Comparison of ENCODE assay signal across 24 cellular contexts in the genomic region with DNA sequence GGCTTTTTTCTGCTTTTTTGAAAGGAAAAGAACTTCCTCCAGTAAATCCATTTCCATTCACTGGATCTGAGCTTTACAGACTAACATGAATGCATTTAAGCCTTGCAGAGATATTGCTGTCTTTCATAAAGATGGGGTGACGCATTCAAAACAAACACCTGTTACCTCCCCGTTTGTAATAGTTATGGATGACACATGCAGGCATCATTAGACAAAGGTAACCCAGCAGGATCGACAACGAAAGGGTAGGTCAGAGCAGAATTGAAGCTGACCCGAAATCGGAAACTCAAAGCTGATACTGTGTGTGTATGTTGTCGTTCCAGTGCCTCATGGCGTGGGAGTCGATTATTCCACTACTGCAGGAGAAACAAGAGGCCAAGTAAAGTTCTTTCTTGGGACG. TPM values are rescaled to one million over a fixed set of nuclear protein-coding genes. Genes with fewer than 3 reads are reported as not detected.
DNase-seq lines count a peak whose midpoint lies in the region; ATAC-seq and TF ChIP-seq lines count a peak whose summit lies in the region.
"Had no signal": no experiment of that assay in that cellular context is flagged by ENCODE, and none has a peak within 500 bp of the region (broad histone marks: within the 10 kb centered on the region; RNA-seq: fewer than 3 reads in every experiment).

No MANE protein-coding gene starts in this region.

- TF ChIP-seq POLR2A in testis (IDR thresholded peaks at IDR 0.05) (no peak), esophagus muscularis mucosa (IDR thresholded peaks at IDR 0.05; ENCODE audit: low read depth) (no peak)

- H3K4me3 ChIP-seq in OCI-LY1 (ENCODE audit: low read depth, low read length, poor library complexity, severe bottlenecking) (no peak overlapping the region), epithelial cell of esophagus (ENCODE audit: low read length) (no peak overlapping the region), testis (no peak overlapping the region), esophagus muscularis mucosa (no peak overlapping the region)
- H3K4me3 ChIP-seq: tibial artery had no signal

- TF ChIP-seq EP300 in esophagus muscularis mucosa (IDR thresholded peaks at IDR 0.05) = no peak

- H3K9ac ChIP-seq in OCI-LY1 (ENCODE audit: low read length) = no peak overlapping the region
- H3K9ac ChIP-seq: SK-N-SH had no signal

- peaks cover 12% of the 10 kb centered on the region for H3K27me3 Mint-ChIP-seq in nephron progenitor cell (ENCODE audit: low read depth, poor library complexity)
- H3K27me3 Mint-ChIP-seq: activated CD4-positive, alpha-beta T cell treated with anti-CD3 and anti-CD28 coated beads for 36 hours; activated T-cell treated with anti-CD3 and anti-CD28 coated beads, Interleukin-2, amount 50 U/mL, for 24 hours had no signal

- H3K9me3 ChIP-seq in OCI-LY1 (ENCODE audit: low read length) = no peaks in the 10 kb centered on the region
- H3K9me3 ChIP-seq in testis = no peaks in the 10 kb centered on the region
- H3K9me3 ChIP-seq in esophagus muscularis mucosa = no peaks in the 10 kb centered on the region
- H3K9me3 ChIP-seq: SK-N-SH, tibial artery had no signal

- DNase-seq in epithelial cell of esophagus (ENCODE audit: low read depth) = peak; percentile 85
- DNase-seq in nephron progenitor cell = no peak
- no peak for DNase-seq in testis
- no peak for DNase-seq in esophagus muscularis mucosa (ENCODE audit: extremely low spot score)
- DNase-seq: activated CD4-positive, alpha-beta T cell treated with anti-CD3 and anti-CD28 coated beads for 36 hours; activated T-cell treated with anti-CD3 and anti-CD28 coated beads, Interleukin-2, amount 50 U/mL, for 24 hours; CD8-positive, alpha-beta T cell; DMS153; KG1; NCI-H1436; NCI-H524; NK-92 treated with Interleukin-12 subunit alpha and Interleukin-12 subunit beta, amount 100 ng/mL, for 24 hours; SK-N-SH; stimulated activated CD4-positive, alpha-beta T cell treated with anti-CD3 and anti-CD28 coated beads, Interleukin-4, amount 100 ng/mL, for 24 hours; stimulated activated naive CD8-positive, alpha-beta T cell treated with anti-CD3 and anti-CD28 coated beads, Interleukin-15, Interleukin-2, amounts not matched to agents 100 U/mL and 50 U/mL, for 24 hours; T-helper 2 cell had no signal

- no peak overlapping the region for H3K4me2 ChIP-seq in OCI-LY1 (ENCODE audit: low read length)
- H3K4me2 ChIP-seq: SK-N-SH had no signal

- H3K4me1 ChIP-seq in OCI-LY1 (ENCODE audit: insufficient read depth, low read length, severe bottlenecking) = peaks cover 1% of the 10 kb centered on the region
- H3K4me1 ChIP-seq in testis = peaks cover 14% of the 10 kb centered on the region
- H3K4me1 ChIP-seq in esophagus muscularis mucosa = no peaks in the 10 kb centered on the region
- H3K4me1 ChIP-seq: tibial artery had no signal

- WGBS in testis, 2 donors = 69 to 89% methylated on average over 10 of the region's 10 CpGs
- 89% methylated on average over 10 of the region's 10 CpGs for WGBS in esophagus muscularis mucosa

- H3K27me3 ChIP-seq in OCI-LY1 (ENCODE audit: insufficient read depth, low read length) = no peaks in the 10 kb centered on the region
- no peaks in the 10 kb centered on the region for H3K27me3 ChIP-seq in testis
- no peaks in the 10 kb centered on the region for H3K27me3 ChIP-seq in esophagus muscularis mucosa
- H3K27me3 ChIP-seq: tibial artery had no signal

- no peaks in the 10 kb centered on the region for H3F3A ChIP-seq in OCI-LY1 (ENCODE audit: insufficient read depth, low read length)

- peaks cover 44% of the 10 kb centered on the region for H3K36me3 Mint-ChIP-seq in nephron progenitor cell (ENCODE audit: low read depth)

- no peak for TF ChIP-seq CTCF in OCI-LY1 (IDR thresholded peaks at IDR 0.05; ENCODE audit: low read length)
- no peak for TF ChIP-seq CTCF in epithelial cell of esophagus (IDR thresholded peaks at IDR 0.05; ENCODE audit: insufficient read depth, low read depth, low read length, missing control alignments)
- TF ChIP-seq CTCF in nephron progenitor cell (IDR thresholded peaks at IDR 0.05) = no peak
- TF ChIP-seq CTCF in testis (IDR thresholded peaks at IDR 0.05) = no peak
- no peak for TF ChIP-seq CTCF in esophagus muscularis mucosa (IDR thresholded peaks at IDR 0.05)

- no peak for ATAC-seq in GM21528 (IDR thresholded peaks at IDR 0.05; ENCODE audit: low FRiP score, unreplicated experiment)
- ATAC-seq in GM21723 (IDR thresholded peaks at IDR 0.05; ENCODE audit: unreplicated experiment) = no peak
- ATAC-seq: CD8-positive, alpha-beta T cell had no signal

- H3K79me2 ChIP-seq in OCI-LY1 (ENCODE audit: insufficient read depth, low read length) = no peaks in the 10 kb centered on the region

- H4K20me1 ChIP-seq in OCI-LY1 (ENCODE audit: insufficient read depth, low read length) = no peaks in the 10 kb centered on the region

- H3K9me2 ChIP-seq in OCI-LY1 (ENCODE audit: low read depth, low read length) = no peaks in the 10 kb centered on the region
- H3K9me2 ChIP-seq: SK-N-SH had no signal

- H3K27ac ChIP-seq in OCI-LY1 (ENCODE audit: low read depth, low read length, poor library complexity, severe bottlenecking) (peak overlapping the region; percentile 19), testis (peak overlapping the region; percentile 51 to 73), esophagus muscularis mucosa (replicated peaks in 1 of 4) (no peak overlapping the region)
- H3K27ac ChIP-seq: tibial artery had no signal

- H3K27ac Mint-ChIP-seq in nephron progenitor cell = peak overlapping the region; percentile 90
- H3K27ac Mint-ChIP-seq: activated CD4-positive, alpha-beta T cell treated with anti-CD3 and anti-CD28 coated beads for 36 hours; CD8-positive, alpha-beta T cell had no signal

- H3K4me1 Mint-ChIP-seq in nephron progenitor cell = peaks cover 50% of the 10 kb centered on the region

- H3K4me3 Mint-ChIP-seq in nephron progenitor cell = no peak overlapping the region
- H3K4me3 Mint-ChIP-seq: activated CD4-positive, alpha-beta T cell treated with anti-CD3 and anti-CD28 coated beads for 36 hours; activated T-cell treated with anti-CD3 and anti-CD28 coated beads, Interleukin-2, amount 50 U/mL, for 24 hours; CD8-positive, alpha-beta T cell; HFFc6 had no signal

- intact Hi-C loops in testis (cut with DNase I; ENCODE audit: low total_unique reads) = no loop called here
- intact Hi-C loops in esophagus muscularis mucosa (cut with DNase I) = no loop called here

- H3K9me3 Mint-ChIP-seq in nephron progenitor cell = peaks cover 3% of the 10 kb centered on the region
- H3K9me3 Mint-ChIP-seq: activated T-cell treated with anti-CD3 and anti-CD28 coated beads, Interleukin-2, amount 50 U/mL, for 24 hours; CD8-positive, alpha-beta T cell had no signal

- H2AFZ ChIP-seq in OCI-LY1 (ENCODE audit: low read length) = no peak overlapping the region

- H3K36me3 ChIP-seq in OCI-LY1 (ENCODE audit: insufficient read depth, low read length) = peaks cover 20% of the 10 kb centered on the region; the same call in 1 of the 2 replicates
- no peaks in the 10 kb centered on the region for H3K36me3 ChIP-seq in testis (ENCODE audit: low read depth, missing control alignments)
- peaks cover 3 to 72% (median 29%) of the 10 kb centered on the region in 4 donors for H3K36me3 ChIP-seq in esophagus muscularis mucosa

RNA-seq across cellular contexts. Expression of a gene that starts 22.2 kb away (rescaled TPM):
- total RNA-seq in testis (1 to 10 TPM; 1.4 to 2.4 TPM), esophagus muscularis mucosa (under 1 TPM in 3 of 4 donors, not detected in 1; 0.17 to 0.42 (median 0.26) TPM)
- 1.9 TPM for polyA plus RNA-seq in testis (ENCODE audit: insufficient read depth, low read depth, low replicate concordance)
- total RNA-seq: activated CD4-positive, alpha-beta T cell treated with anti-CD3 and anti-CD28 coated beads for 36 hours; activated CD8-positive, alpha-beta memory T cell treated with anti-CD3 and anti-CD28 coated beads for 36 hours; CD8-positive, alpha-beta T cell; HFFc6; HT1080; renal cortical epithelial cell had no signal
- polyA plus RNA-seq: SK-N-SH had no signal

Comparison
In these comparisons a context has a peak if more than half of its experiments do, and no peak if none do; other contexts are left out.
1. H3K27ac ChIP-seq: peak in OCI-LY1 (single experiment) and testis (2 of 2); none in esophagus muscularis mucosa (0 of 4).